1 cellular context compared by ENCODE assay signal in the genomic region with DNA sequence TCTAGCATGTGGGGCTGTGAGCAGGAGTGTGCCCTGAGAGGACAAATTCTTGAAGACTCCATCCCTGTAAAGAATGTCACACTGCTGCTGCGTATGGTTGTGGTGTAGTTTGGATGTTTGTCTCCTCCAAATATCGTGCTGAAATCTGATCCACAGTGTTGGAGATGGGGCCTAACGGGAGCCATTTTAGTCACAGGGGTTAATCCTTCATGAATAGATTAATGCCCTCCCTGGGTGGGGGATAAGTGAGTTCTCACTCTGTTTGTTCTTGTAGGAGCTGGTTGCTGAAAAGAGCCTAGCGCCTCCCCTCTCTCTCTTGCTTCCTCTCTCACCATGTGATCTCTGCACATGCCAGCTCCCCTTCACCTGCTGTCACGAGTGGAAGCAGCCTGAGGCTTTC.
TF ChIP-seq lines count a peak whose summit lies in the region.

No MANE protein-coding gene starts in this region.

TF ChIP-seq in GM23338, 12 proteins besides CTCF, POLR2A, EP300 and RAD21:
- TF ChIP-seq EZH2phosphoT487 (IDR thresholded peaks at IDR 0.05; ENCODE audit: unreplicated experiment), result no peak
- no peak for TF ChIP-seq ZNF331 (CRISPR knock-in tag; IDR thresholded peaks at IDR 0.05; ENCODE audit: low read depth)
- no peak for TF ChIP-seq EZH2 (IDR thresholded peaks at IDR 0.05; ENCODE audit: low read depth, unreplicated experiment)
- TF ChIP-seq, protein P1, sequence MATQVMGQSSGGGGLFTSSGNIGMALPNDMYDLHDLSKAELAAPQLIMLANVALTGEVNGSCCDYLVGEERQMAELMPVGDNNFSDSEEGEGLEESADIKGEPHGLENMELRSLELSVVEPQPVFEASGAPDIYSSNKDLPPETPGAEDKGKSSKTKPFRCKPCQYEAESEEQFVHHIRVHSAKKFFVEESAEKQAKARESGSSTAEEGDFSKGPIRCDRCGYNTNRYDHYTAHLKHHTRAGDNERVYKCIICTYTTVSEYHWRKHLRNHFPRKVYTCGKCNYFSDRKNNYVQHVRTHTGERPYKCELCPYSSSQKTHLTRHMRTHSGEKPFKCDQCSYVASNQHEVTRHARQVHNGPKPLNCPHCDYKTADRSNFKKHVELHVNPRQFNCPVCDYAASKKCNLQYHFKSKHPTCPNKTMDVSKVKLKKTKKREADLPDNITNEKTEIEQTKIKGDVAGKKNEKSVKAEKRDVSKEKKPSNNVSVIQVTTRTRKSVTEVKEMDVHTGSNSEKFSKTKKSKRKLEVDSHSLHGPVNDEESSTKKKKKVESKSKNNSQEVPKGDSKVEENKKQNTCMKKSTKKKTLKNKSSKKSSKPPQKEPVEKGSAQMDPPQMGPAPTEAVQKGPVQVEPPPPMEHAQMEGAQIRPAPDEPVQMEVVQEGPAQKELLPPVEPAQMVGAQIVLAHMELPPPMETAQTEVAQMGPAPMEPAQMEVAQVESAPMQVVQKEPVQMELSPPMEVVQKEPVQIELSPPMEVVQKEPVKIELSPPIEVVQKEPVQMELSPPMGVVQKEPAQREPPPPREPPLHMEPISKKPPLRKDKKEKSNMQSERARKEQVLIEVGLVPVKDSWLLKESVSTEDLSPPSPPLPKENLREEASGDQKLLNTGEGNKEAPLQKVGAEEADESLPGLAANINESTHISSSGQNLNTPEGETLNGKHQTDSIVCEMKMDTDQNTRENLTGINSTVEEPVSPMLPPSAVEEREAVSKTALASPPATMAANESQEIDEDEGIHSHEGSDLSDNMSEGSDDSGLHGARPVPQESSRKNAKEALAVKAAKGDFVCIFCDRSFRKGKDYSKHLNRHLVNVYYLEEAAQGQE (IDR thresholded peaks at IDR 0.05; ENCODE audit: unreplicated experiment), result no peak
- no peak for TF ChIP-seq CREB1 (CRISPR knock-in tag; IDR thresholded peaks at IDR 0.05; ENCODE audit: low read depth)
- TF ChIP-seq POLR2AphosphoS5 (IDR thresholded peaks at IDR 0.05; ENCODE audit: low read depth), result no peak
- TF ChIP-seq ZNF114 (CRISPR knock-in tag; IDR thresholded peaks at IDR 0.05), result no peak
- TF ChIP-seq, protein P2, sequence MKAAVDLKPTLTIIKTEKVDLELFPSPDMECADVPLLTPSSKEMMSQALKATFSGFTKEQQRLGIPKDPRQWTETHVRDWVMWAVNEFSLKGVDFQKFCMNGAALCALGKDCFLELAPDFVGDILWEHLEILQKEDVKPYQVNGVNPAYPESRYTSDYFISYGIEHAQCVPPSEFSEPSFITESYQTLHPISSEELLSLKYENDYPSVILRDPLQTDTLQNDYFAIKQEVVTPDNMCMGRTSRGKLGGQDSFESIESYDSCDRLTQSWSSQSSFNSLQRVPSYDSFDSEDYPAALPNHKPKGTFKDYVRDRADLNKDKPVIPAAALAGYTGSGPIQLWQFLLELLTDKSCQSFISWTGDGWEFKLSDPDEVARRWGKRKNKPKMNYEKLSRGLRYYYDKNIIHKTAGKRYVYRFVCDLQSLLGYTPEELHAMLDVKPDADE (IDR thresholded peaks at IDR 0.05), result no peak
- no peak for TF ChIP-seq STAT1 (IDR thresholded peaks at IDR 0.05; ENCODE audit: unreplicated experiment)
- TF ChIP-seq JUNB (IDR thresholded peaks at IDR 0.05; ENCODE audit: unreplicated experiment), result no peak
- TF ChIP-seq, protein P3, sequence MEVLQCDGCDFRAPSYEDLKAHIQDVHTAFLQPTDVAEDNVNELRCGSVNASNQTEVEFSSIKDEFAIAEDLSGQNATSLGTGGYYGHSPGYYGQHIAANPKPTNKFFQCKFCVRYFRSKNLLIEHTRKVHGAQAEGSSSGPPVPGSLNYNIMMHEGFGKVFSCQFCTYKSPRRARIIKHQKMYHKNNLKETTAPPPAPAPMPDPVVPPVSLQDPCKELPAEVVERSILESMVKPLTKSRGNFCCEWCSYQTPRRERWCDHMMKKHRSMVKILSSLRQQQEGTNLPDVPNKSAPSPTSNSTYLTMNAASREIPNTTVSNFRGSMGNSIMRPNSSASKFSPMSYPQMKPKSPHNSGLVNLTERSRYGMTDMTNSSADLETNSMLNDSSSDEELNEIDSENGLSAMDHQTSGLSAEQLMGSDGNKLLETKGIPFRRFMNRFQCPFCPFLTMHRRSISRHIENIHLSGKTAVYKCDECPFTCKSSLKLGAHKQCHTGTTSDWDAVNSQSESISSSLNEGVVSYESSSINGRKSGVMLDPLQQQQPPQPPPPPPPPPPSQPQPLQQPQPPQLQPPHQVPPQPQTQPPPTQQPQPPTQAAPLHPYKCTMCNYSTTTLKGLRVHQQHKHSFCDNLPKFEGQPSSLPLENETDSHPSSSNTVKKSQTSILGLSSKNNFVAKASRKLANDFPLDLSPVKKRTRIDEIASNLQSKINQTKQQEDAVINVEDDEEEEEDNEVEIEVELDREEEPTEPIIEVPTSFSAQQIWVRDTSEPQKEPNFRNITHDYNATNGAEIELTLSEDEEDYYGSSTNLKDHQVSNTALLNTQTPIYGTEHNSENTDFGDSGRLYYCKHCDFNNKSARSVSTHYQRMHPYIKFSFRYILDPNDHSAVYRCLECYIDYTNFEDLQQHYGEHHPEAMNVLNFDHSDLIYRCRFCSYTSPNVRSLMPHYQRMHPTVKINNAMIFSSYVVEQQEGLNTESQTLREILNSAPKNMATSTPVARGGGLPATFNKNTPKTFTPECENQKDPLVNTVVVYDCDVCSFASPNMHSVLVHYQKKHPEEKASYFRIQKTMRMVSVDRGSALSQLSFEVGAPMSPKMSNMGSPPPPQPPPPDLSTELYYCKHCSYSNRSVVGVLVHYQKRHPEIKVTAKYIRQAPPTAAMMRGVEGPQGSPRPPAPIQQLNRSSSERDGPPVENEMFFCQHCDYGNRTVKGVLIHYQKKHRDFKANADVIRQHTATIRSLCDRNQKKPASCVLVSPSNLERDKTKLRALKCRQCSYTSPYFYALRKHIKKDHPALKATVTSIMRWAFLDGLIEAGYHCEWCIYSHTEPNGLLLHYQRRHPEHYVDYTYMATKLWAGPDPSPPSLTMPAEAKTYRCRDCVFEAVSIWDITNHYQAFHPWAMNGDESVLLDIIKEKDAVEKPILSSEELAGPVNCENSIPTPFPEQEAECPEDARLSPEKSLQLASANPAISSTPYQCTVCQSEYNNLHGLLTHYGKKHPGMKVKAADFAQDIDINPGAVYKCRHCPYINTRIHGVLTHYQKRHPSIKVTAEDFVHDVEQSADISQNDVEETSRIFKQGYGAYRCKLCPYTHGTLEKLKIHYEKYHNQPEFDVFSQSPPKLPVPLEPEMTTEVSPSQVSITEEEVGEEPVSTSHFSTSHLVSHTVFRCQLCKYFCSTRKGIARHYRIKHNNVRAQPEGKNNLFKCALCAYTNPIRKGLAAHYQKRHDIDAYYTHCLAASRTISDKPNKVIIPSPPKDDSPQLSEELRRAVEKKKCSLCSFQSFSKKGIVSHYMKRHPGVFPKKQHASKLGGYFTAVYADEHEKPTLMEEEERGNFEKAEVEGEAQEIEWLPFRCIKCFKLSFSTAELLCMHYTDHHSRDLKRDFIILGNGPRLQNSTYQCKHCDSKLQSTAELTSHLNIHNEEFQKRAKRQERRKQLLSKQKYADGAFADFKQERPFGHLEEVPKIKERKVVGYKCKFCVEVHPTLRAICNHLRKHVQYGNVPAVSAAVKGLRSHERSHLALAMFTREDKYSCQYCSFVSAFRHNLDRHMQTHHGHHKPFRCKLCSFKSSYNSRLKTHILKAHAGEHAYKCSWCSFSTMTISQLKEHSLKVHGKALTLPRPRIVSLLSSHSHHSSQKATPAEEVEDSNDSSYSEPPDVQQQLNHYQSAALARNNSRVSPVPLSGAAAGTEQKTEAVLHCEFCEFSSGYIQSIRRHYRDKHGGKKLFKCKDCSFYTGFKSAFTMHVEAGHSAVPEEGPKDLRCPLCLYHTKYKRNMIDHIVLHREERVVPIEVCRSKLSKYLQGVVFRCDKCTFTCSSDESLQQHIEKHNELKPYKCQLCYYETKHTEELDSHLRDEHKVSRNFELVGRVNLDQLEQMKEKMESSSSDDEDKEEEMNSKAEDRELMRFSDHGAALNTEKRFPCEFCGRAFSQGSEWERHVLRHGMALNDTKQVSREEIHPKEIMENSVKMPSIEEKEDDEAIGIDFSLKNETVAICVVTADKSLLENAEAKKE (CRISPR knock-in tag; IDR thresholded peaks at IDR 0.05), result no peak
- no peak for TF ChIP-seq NANOG (IDR thresholded peaks at IDR 0.05; ENCODE audit: borderline replicate concordance)
